In the genomic region with DNA sequence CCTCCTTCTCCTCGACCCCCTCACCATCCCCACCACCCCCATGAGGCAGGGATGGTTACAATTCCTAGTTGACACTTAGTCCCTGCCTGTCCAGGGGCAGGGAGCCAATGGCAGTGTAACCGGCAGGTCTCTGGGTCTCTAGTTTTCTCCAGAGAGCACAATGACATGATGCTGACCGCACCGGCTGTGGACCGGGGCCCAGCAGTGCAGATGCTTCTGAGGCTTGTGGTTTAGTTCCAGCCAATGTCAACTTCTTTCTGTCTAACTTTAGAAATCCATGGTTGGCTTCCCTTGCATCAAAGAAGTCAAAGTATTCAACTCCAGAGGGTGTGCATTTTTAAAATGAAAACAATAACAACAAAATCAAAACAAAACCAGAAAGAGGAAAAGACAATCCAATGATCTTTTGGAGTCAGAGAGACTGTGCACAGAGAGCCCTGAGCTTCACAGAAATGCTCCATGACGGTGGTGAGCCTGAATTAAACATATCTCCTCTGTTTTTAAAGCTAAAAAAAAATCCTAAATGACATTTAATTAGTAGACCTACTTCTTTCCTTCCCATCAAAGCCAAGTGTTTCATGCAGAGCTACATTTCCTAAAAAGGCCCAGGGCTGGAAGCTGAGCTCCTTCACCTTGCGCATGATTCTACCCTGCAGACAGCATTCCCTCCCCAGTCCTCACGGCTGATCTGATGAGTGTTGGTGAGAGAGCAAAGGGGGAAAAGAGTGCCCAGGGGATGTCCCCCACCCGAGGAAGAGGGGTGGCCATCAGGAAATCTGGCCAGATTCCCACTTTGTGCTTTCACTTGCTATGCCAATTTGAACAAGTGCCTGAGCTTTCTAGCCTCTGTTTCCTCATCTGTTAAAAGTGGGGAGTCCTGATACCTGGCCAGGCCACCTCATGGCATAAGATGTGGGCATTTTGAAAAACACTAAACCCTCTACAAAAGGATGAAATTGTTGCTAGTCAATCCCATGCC, we compare ENCODE assay signal across 1 cellular context.
TF ChIP-seq lines count a peak whose summit lies in the region.

No MANE protein-coding gene starts in this region.

TF ChIP-seq in IMR-90, 13 proteins besides CTCF, POLR2A, EP300 and RAD21 (continued from another document):
- TF ChIP-seq, protein P1, sequence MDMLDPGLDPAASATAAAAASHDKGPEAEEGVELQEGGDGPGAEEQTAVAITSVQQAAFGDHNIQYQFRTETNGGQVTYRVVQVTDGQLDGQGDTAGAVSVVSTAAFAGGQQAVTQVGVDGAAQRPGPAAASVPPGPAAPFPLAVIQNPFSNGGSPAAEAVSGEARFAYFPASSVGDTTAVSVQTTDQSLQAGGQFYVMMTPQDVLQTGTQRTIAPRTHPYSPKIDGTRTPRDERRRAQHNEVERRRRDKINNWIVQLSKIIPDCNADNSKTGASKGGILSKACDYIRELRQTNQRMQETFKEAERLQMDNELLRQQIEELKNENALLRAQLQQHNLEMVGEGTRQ (IDR thresholded peaks at IDR 0.05; ENCODE audit: low read depth, low read length), result no peak
- TF ChIP-seq MAZ (IDR thresholded peaks at IDR 0.05; ENCODE audit: borderline replicate concordance, low read depth, low read length) (no peak), CHD1 (IDR thresholded peaks at IDR 0.05; ENCODE audit: low read depth, low read length) (no peak)
